14 cellular contexts compared by ENCODE assay signal in the genomic region with DNA sequence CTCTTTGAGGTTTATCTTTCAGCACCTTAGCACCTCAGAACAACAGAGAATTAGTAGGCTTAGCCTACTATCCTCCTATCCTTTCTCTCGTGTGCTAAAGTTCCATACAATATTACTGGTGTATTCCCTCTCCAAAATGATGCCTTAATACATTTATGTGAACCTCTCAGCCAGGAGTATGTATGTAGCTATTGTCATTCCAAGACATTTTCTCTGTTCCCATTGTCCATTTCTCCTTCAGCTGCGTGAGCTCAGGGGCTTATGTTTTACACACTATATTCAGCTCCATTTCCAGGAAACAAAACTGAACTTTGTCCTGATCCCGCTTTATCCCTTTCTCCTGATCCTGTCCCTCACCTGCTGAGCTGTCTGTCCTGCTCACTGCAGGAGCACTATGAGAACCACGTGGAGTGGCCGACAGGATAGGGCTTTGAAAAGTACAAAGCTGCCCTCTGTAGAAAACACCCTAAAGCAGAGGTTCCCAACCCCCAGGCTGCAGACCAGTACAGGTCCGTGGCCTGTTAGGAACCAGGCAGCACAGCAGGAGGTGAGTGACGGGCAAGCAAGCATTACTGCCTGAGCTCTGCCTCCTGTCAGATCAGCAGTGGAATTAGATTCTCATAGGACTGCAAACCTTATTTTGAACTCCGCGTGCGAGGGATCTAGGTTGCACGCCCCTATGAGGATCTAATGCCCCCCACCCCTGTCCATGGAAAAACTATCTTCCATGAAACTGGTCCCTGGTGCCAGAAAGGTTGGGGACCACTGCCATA. TPM values are rescaled to one million over a fixed set of nuclear protein-coding genes. Genes with fewer than 3 reads are reported as not detected.
DNase-seq lines count a peak whose midpoint lies in the region; ATAC-seq and TF ChIP-seq lines count a peak whose summit lies in the region.
"Had no signal": no experiment of that assay in that cellular context is flagged by ENCODE, and none has a peak within 500 bp of the region (broad histone marks: within the 10 kb centered on the region; RNA-seq: fewer than 3 reads in every experiment).

No MANE protein-coding gene starts in this region.

- no peaks in the 10 kb centered on the region for H3K9me3 Mint-ChIP-seq in CD4-positive, alpha-beta T cell
- H3K9me3 Mint-ChIP-seq: activated naive CD4-positive, alpha-beta T cell treated with anti-CD3 and anti-CD28 coated beads for 36 hours; neural crest cell; stimulated activated naive CD8-positive, alpha-beta T cell treated with anti-CD3 and anti-CD28 coated beads, Interleukin-15, amount 100 ng/mL, for 72 hours had no signal

- H3K27me3 ChIP-seq in CD4-positive, alpha-beta T cell (ENCODE audit: control insufficient read depth, insufficient read depth, low read length), result no peaks in the 10 kb centered on the region
- H3K27me3 ChIP-seq in IMR-90 (ENCODE audit: control insufficient read depth, insufficient read depth, low read length) (no peaks in the 10 kb centered on the region), colonic mucosa (no peaks in the 10 kb centered on the region), muscle layer of duodenum (ENCODE audit: low read depth, low read length) (no peaks in the 10 kb centered on the region)
- H3K27me3 ChIP-seq: SJSA1 had no signal

- peaks cover 22% of the 10 kb centered on the region for H3K36me3 Mint-ChIP-seq in CD4-positive, alpha-beta T cell (ENCODE audit: low read depth)

- no peak overlapping the region for H2BK15ac ChIP-seq in IMR-90 (ENCODE audit: low read depth, low read length)

- H3K4me1 Mint-ChIP-seq in CD4-positive, alpha-beta T cell (ENCODE audit: low read depth), result peaks cover 35% of the 10 kb centered on the region

- no peak overlapping the region for H3K56ac ChIP-seq in IMR-90 (ENCODE audit: extremely low read depth, insufficient read depth, low read length)

- H3K9ac ChIP-seq in IMR-90 (ENCODE audit: low read depth, low read length), result no peak overlapping the region
- peak overlapping the region; percentile 52 to 78 for H3K9ac ChIP-seq in colonic mucosa (ENCODE audit: low read depth in 2 of 2, low read length in 2 of 2)

- no peaks in the 10 kb centered on the region for H3K9me3 ChIP-seq in CD4-positive, alpha-beta T cell (ENCODE audit: control insufficient read depth, low read length)
- H3K9me3 ChIP-seq in IMR-90 (ENCODE audit: control insufficient read depth, insufficient read depth, low read length) (no peaks in the 10 kb centered on the region), colonic mucosa (no peaks in the 10 kb centered on the region), muscle layer of duodenum (ENCODE audit: control insufficient read depth in 1 of 2, low read length in 2 of 2) (no peaks in the 10 kb centered on the region)
- H3K9me3 ChIP-seq: SJSA1 had no signal

- no peaks in the 10 kb centered on the region for H3K27me3 Mint-ChIP-seq in CD4-positive, alpha-beta T cell
- H3K27me3 Mint-ChIP-seq: stimulated activated naive CD8-positive, alpha-beta T cell treated with anti-CD3 and anti-CD28 coated beads, Interleukin-15, amount 100 ng/mL, for 72 hours had no signal

- no peak overlapping the region for H3K4ac ChIP-seq in IMR-90 (ENCODE audit: low read depth, low read length)

- in situ Hi-C loops in IMR-90 (cut with MboI; ENCODE audit: low sequenced_read_pairs) (no loop called here), KBM-7 (cut with MboI; ENCODE audit: low pct_unique_long_range_greater_than_20kb, low sequenced_read_pairs) (no loop called here)

- no peak overlapping the region for H4K5ac ChIP-seq in IMR-90 (ENCODE audit: low read depth, low read length)

- H2AK5ac ChIP-seq in IMR-90 (ENCODE audit: low read depth, low read length), result no peak overlapping the region

- H3K4me2 ChIP-seq in IMR-90 (ENCODE audit: low read depth, low read length), result no peak overlapping the region

- no peaks in the 10 kb centered on the region for H3K36me3 ChIP-seq in IMR-90 (ENCODE audit: control insufficient read depth, insufficient read depth, low read length)
- H3K36me3 ChIP-seq in colonic mucosa, result no peaks in the 10 kb centered on the region
- peaks cover 3 to 16% of the 10 kb centered on the region in 2 donors for H3K36me3 ChIP-seq in muscle layer of duodenum (ENCODE audit: control insufficient read depth in 1 of 2, insufficient read depth in 2 of 2, low read length in 2 of 2)
- H3K36me3 ChIP-seq: SJSA1 had no signal

- BruUV-seq in IMR-90 (replicated peaks; lab: Mats Ljungman, UMichigan), result no TSS peak

- intact Hi-C loops in CD4-positive, alpha-beta T cell (cut with DNase I, micrococcal nuclease), result no loop called here
- intact Hi-C loops in IMR-90 (cut with micrococcal nuclease), result no loop called here
- intact Hi-C loops in colonic mucosa (cut with DNase I), result no loop called here

- TF ChIP-seq POLR2A in IMR-90 (IDR thresholded peaks at IDR 0.05; ENCODE audit: low read depth, low read length), result no peak

- H3K9me1 ChIP-seq in IMR-90 (ENCODE audit: insufficient read depth, low read length), result peaks cover 6% of the 10 kb centered on the region

- no peak overlapping the region for H3K14ac ChIP-seq in IMR-90 (replicated peaks; ENCODE audit: low read depth, low read length)

- no peak overlapping the region for H3K18ac ChIP-seq in IMR-90 (ENCODE audit: low read depth, low read length)

- 100% methylated on average over 3 of the region's 11 CpGs; no CpG with 5 or more reads in 1 of the 2 experiments for WGBS in IMR-90 (ENCODE audit: extremely low coverage in 2 of 2, insufficient read length in 1 of 2), 2 experiments

- no peak overlapping the region for H4K8ac ChIP-seq in IMR-90 (ENCODE audit: low read depth in 2 of 2, low read length in 2 of 2)

- no peak overlapping the region for H3K23ac ChIP-seq in IMR-90 (ENCODE audit: low read depth, low read length)

- dilution Hi-C loops in IMR-90 (cut with HindIII; ENCODE audit: low sequenced_read_pairs, unreplicated experiment), result no loop called here

- TF ChIP-seq CTCF in CD4-positive, alpha-beta T cell (IDR thresholded peaks at IDR 0.05), result no peak
- TF ChIP-seq CTCF in IMR-90 (conservative IDR thresholded peaks at IDR 0.05; ENCODE audit: low read depth, low read length) (no peak), colonic mucosa (IDR thresholded peaks at IDR 0.05) (no peak), GM10248 (IDR thresholded peaks at IDR 0.05; ENCODE audit: control extremely low read depth, extremely low read depth, low read depth, missing control alignments) (no peak)

- H2BK5ac ChIP-seq in IMR-90 (ENCODE audit: low read depth, low read length, poor library complexity, severe bottlenecking), result no peak overlapping the region

- H2BK20ac ChIP-seq in IMR-90 (ENCODE audit: low read depth, low read length), result peak overlapping the region; percentile 50; the same call in 1 of the 2 replicates

- POLR2A ChIA-PET in CD4-positive, alpha-beta T cell (lab: Charles Lee), result interaction anchor here (2.1 kb wide), 1 partner anchor 12 kb away, joined by 7 read pairs; no protein-coding TSS in a partner anchor
- POLR2A ChIA-PET in IMR-90 (lab: Charles Lee; ENCODE audit: unreplicated experiment), result no interaction called here
- POLR2A ChIA-PET in GM10248 (lab: Yijun Ruan, JAX), result no interaction called here

- H4K91ac ChIP-seq in IMR-90 (ENCODE audit: insufficient read depth, low read depth, low read length), result no peak overlapping the region; the same call in 1 of the 2 replicates

- H3K79me1 ChIP-seq in IMR-90 (ENCODE audit: low read depth in 1 of 2, low read length in 2 of 2), result 0 out of 4 replicates have a peak, but pooled peaks cover 0 to 3% of the 10 kb centered on the region in 2 experiments

- no peak overlapping the region for H2AFZ ChIP-seq in IMR-90 (replicated peaks; ENCODE audit: low read length, poor library complexity)

- peak overlapping the region; percentile 47 for H3K27ac Mint-ChIP-seq in CD4-positive, alpha-beta T cell
- H3K27ac Mint-ChIP-seq: activated naive CD4-positive, alpha-beta T cell treated with anti-CD3 and anti-CD28 coated beads for 36 hours had no signal

- H3K27ac ChIP-seq in CD4-positive, alpha-beta T cell (ENCODE audit: low read depth, low read length), result no peak overlapping the region
- H3K27ac ChIP-seq in IMR-90 (ENCODE audit: insufficient read depth, low read length), result no peak overlapping the region
- peak overlapping the region; percentile 90 for H3K27ac ChIP-seq in colonic mucosa
- peak overlapping the region; percentile 71 for H3K27ac ChIP-seq in muscle layer of duodenum (ENCODE audit: low read length)
- H3K27ac ChIP-seq: epithelial cell of prostate, SJSA1 had no signal

- no peak overlapping the region for H3K4me3 Mint-ChIP-seq in CD4-positive, alpha-beta T cell
- H3K4me3 Mint-ChIP-seq: activated naive CD4-positive, alpha-beta T cell treated with anti-CD3 and anti-CD28 coated beads for 36 hours; neural crest cell; stimulated activated naive CD8-positive, alpha-beta T cell treated with anti-CD3 and anti-CD28 coated beads, Interleukin-15, amount 100 ng/mL, for 72 hours had no signal

- peaks cover 10% of the 10 kb centered on the region for H3K4me1 ChIP-seq in IMR-90 (ENCODE audit: control insufficient read depth, insufficient read depth, low read length)
- peaks cover 6% of the 10 kb centered on the region for H3K4me1 ChIP-seq in colonic mucosa
- no peaks in the 10 kb centered on the region for H3K4me1 ChIP-seq in muscle layer of duodenum (ENCODE audit: control insufficient read depth in 1 of 2, insufficient read depth in 2 of 2, low read length in 2 of 2)
- H3K4me1 ChIP-seq: SJSA1 had no signal

- H2AK9ac ChIP-seq in IMR-90 (replicated peaks; ENCODE audit: low read depth, low read length, poor library complexity), result no peak overlapping the region

- ATAC-seq in CD4-positive, alpha-beta T cell (ENCODE audit: poor library complexity), result no peak
- ATAC-seq in IMR-90 (ENCODE audit: low read depth) (no peak), esophagus mucosa (no peak)
- ATAC-seq: stimulated activated naive CD8-positive, alpha-beta T cell treated with anti-CD3 and anti-CD28 coated beads, Interleukin-15, amount 100 ng/mL, for 72 hours had no signal

- H2BK120ac ChIP-seq in IMR-90 (ENCODE audit: low read depth, low read length), result no peak overlapping the region

- TF ChIP-seq RAD21 in IMR-90 (IDR thresholded peaks at IDR 0.05; ENCODE audit: low read length), result no peak

- H4K20me1 ChIP-seq in IMR-90 (ENCODE audit: insufficient read depth, low read length), result no peaks in the 10 kb centered on the region

- CTCF ChIA-PET in CD4-positive, alpha-beta T cell (lab: Charles Lee), result no interaction called here
- CTCF ChIA-PET in IMR-90 (lab: Yijun Ruan, JAX), result interaction anchor here (0.6 kb wide), 2 partner anchors 70 to 300 kb away, joined by 3 to 4 read pairs; no protein-coding TSS in a partner anchor
- CTCF ChIA-PET in GM10248 (lab: Yijun Ruan, JAX), result interaction anchor here (0.8 to 1.3 kb wide), 3 partner anchors 9 to 11 kb away, joined by 3 to 4 read pairs (median 4); no protein-coding TSS in a partner anchor

- DNase-seq in CD4-positive, alpha-beta T cell, result no peak
- DNase-seq in IMR-90 (no peak), colonic mucosa (peak; percentile 68), HuH-7.5 (ENCODE audit: low spot score) (no peak), KBM-7 (no peak), GM10248 (ENCODE audit: extremely low spot score) (no peak)
- DNase-seq: activated CD4-positive, alpha-beta T cell treated with anti-CD3 and anti-CD28 coated beads for 4 hours; activated naive CD4-positive, alpha-beta T cell treated with anti-CD3 and anti-CD28 coated beads for 36 hours; stimulated activated naive CD8-positive, alpha-beta T cell treated with anti-CD3 and anti-CD28 coated beads, Interleukin-15, amount 100 ng/mL, for 72 hours had no signal

- H3K4me3 ChIP-seq in IMR-90 (ENCODE audit: insufficient read depth, low read depth, low read length) (no peak overlapping the region), colonic mucosa (no peak overlapping the region), muscle layer of duodenum (ENCODE audit: low read depth in 1 of 2, low read length in 2 of 2) (no peak overlapping the region)
- H3K4me3 ChIP-seq: SJSA1 had no signal

RNA-seq across cellular contexts. Expression of a gene that starts 55.7 kb away (rescaled TPM):
- 10 to 100 TPM; 18.5 to 19.4 TPM for total RNA-seq in CD4-positive, alpha-beta T cell
- total RNA-seq in IMR-90 (2012; rRNA removed) (35.3 and 38.6 TPM in 2 replicates), colonic mucosa (10 to 100 TPM; 60.6 to 77.4 TPM), esophagus mucosa (1.2 TPM)
- 49.8 and 52.2 TPM in 2 replicates for polyA plus RNA-seq in IMR-90 (2012; rRNA removed)
- 35.9 and 108 TPM in 2 replicates for polyA plus RNA-seq in IMR-90 (2012; cell fraction: cytosol; rRNA removed)
- 35.8 and 72.9 TPM in 2 replicates for polyA plus RNA-seq in IMR-90 (2012; cell fraction: nucleus; rRNA removed; ENCODE audit: low replicate concordance)

Comparison
In these comparisons a context has a peak if more than half of its experiments do, and no peak if none do; other contexts are left out.
1. H3K27ac ChIP-seq: peak in colonic mucosa (single experiment) and muscle layer of duodenum (single experiment); none in CD4-positive, alpha-beta T cell (single experiment) and IMR-90 (single experiment).